1 cellular context compared by ENCODE assay signal in the genomic region with DNA sequence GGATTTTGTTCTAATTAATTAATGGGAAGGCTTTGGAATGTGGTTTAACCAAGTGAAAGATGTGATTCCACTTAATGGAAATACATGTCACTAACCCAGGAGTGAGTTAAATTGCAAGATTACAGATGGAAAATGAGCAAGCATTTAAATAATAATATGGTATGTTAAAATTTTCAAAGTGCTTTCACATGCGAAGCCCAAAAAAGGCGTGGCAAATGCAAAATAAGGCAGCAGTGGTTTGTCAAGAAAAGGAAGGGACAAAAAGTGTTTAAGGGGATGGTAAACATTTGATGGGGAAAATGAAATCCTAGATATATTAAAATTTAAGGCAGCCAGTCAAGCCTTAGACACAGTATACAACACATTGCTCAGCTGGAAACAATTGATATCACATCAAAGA.
TF ChIP-seq lines count a peak whose summit lies in the region.

No MANE protein-coding gene starts in this region.

TF ChIP-seq in WTC11, 78 proteins besides CTCF, POLR2A, EP300 and RAD21 (continued from another document):
- no peak for TF ChIP-seq NFE2L1 (CRISPR knock-in tag; IDR thresholded peaks at IDR 0.05)
TF ChIP-seq in WTC11: peak in this region for 0.
